ENCODE assay signal across 15 cellular contexts in the genomic region with DNA sequence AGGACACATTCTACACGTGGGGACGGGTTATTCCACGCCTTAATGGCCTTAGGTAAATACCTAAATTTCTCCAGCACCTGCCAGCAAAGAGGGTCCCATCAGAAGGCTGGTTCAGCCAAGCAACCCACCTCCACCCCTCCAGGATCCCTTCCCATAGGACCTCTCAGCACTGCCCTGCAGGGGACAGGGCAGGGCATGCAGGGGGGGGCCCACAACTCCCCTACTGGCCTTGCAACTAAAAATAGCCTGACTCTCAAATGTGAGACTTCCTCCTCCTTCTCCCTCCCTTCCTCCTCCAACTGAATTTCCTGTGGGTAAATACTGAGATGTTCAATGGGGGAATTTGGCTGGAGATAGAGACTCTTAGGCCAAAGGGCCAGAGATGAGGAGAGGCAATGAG. TPM values are rescaled to one million over a fixed set of nuclear protein-coding genes. Genes with fewer than 3 reads are reported as not detected.
DNase-seq lines count a peak whose midpoint lies in the region; ATAC-seq, FAIRE-seq and TF ChIP-seq lines count a peak whose summit lies in the region.
"Had no signal": no experiment of that assay in that cellular context is flagged by ENCODE, and none has a peak within 500 bp of the region (broad histone marks: within the 10 kb centered on the region; RNA-seq: fewer than 3 reads in every experiment).

No MANE protein-coding gene starts in this region.

- FAIRE-seq in GM12891 (lab: Jason Lieb, UNC) (peak; percentile 78), GM19239 (lab: Jason Lieb, UNC) (no peak)
- FAIRE-seq: A204.1 had no signal

- H3K9me3 ChIP-seq in BLaER1: no peaks in the 10 kb centered on the region
- no peaks in the 10 kb centered on the region for H3K9me3 ChIP-seq in NT2/D1 (ENCODE audit: insufficient read depth, low read length)
- H3K9me3 ChIP-seq: SJSA1 had no signal

- ATAC-seq in HG02870 (IDR thresholded peaks at IDR 0.05; ENCODE audit: unreplicated experiment) (peak; percentile 5), GM18505 (IDR thresholded peaks at IDR 0.05; ENCODE audit: unreplicated experiment) (no peak)

- DNase-seq in GM12891 (ENCODE audit: insufficient read length, low spot score): no peak
- DNase-seq in NT2/D1 (ENCODE audit: low read depth, low spot score): no peak
- DNase-seq in GM19239 (ENCODE audit: insufficient read length, low spot score): no peak
- DNase-seq in NCI-H345 treated with DMSO at 0.1 percent for 48 hours (lab: John Stamatoyannopoulos, UW; ENCODE audit: unreplicated experiment): no peak
- DNase-seq: NCI-H146; NCI-H1930; NCI-H446 treated with DMSO at 0.1 percent for 48 hours; NK-92 treated with Interleukin-12 subunit alpha and Interleukin-12 subunit beta, amount 100 ng/mL, for 24 hours had no signal

- H3K36me3 ChIP-seq in BLaER1 (peaks cover 87% of the 10 kb centered on the region), NT2/D1 (ENCODE audit: insufficient read depth, insufficient read length, low read length) (peaks cover 94% of the 10 kb centered on the region)

- peak overlapping the region; percentile 59 for H3K4me2 ChIP-seq in BLaER1

- TF ChIP-seq POLR2A in GM12891 (IDR thresholded peaks at IDR 0.05; ENCODE audit: low read depth, low read length) (no peak), GM18505 (IDR thresholded peaks at IDR 0.05; ENCODE audit: borderline replicate concordance, extremely low read depth, insufficient read depth, insufficient read length) (no peak)

- H3K4me3 ChIP-seq in BLaER1 (no peak overlapping the region), NT2/D1 (ENCODE audit: insufficient read length, low read depth) (no peak overlapping the region)
- H3K4me3 ChIP-seq: GM12878, GM23248, SJSA1 had no signal

- peaks cover 66% of the 10 kb centered on the region for H3K27me3 ChIP-seq in BLaER1
- no peaks in the 10 kb centered on the region for H3K27me3 ChIP-seq in NT2/D1 (ENCODE audit: insufficient read depth, insufficient read length)
- H3K27me3 ChIP-seq: SJSA1 had no signal

- H3K4me1 ChIP-seq in BLaER1 (peaks cover 15% of the 10 kb centered on the region), NT2/D1 (ENCODE audit: insufficient read depth, insufficient read length) (peaks cover 5% of the 10 kb centered on the region)

- peak overlapping the region; percentile 38; the same call in 1 of the 2 replicates for H3K27ac ChIP-seq in BLaER1
- H3K27ac ChIP-seq: GM23248, SJSA1 had no signal

- H3K9ac ChIP-seq in BLaER1 (no peak overlapping the region), NT2/D1 (ENCODE audit: insufficient read length, low read depth) (peak overlapping the region; percentile 56)
- H3K9ac ChIP-seq: GM23248 had no signal

- peaks cover 70% of the 10 kb centered on the region for H4K20me1 ChIP-seq in BLaER1

TF ChIP-seq in GM12891, 5 proteins besides CTCF, POLR2A, EP300 and RAD21:
- no peak for TF ChIP-seq PAX5 (IDR thresholded peaks at IDR 0.05; ENCODE audit: insufficient read depth, low read length, severe bottlenecking)
- no peak for TF ChIP-seq SPI1 (IDR thresholded peaks at IDR 0.05; ENCODE audit: low read depth, low read length)
- TF ChIP-seq POU2F2 (IDR thresholded peaks at IDR 0.05; ENCODE audit: low read depth, low read length): no peak
- TF ChIP-seq TAF1 (IDR thresholded peaks at IDR 0.05; ENCODE audit: low read depth, low read length): no peak

RNA-seq across cellular contexts. Expression of a gene that starts 6.3 kb away (rescaled TPM):
- 38.1 TPM for polyA plus RNA-seq in GM12891 (2012; ENCODE audit: low read depth, missing spikeins)
